ENCODE assay signal across 8 cellular contexts in genomic region chr15:68730491-68731317, GRCh38.
DNase-seq lines count a peak whose midpoint lies in the region; ATAC-seq and TF ChIP-seq lines count a peak whose summit lies in the region.

No MANE protein-coding gene starts in this region.

- H3K9me3 ChIP-seq in OCI-LY1 (ENCODE audit: low read length) (no peaks in the 10 kb centered on the region), subcutaneous abdominal adipose tissue (ENCODE audit: control insufficient read depth in 5 of 5, low read length in 5 of 5) (no peaks in the 10 kb centered on the region)

- H3F3A ChIP-seq in OCI-LY1 (ENCODE audit: insufficient read depth, low read length): no peaks in the 10 kb centered on the region

- no peaks in the 10 kb centered on the region for H3K4me1 ChIP-seq in OCI-LY1 (ENCODE audit: insufficient read depth, low read length, severe bottlenecking)
- H3K4me1 ChIP-seq in subcutaneous abdominal adipose tissue (ENCODE audit: control insufficient read depth in 5 of 5, insufficient read depth in 5 of 5, low read length in 5 of 5): peaks cover 6 to 73% (median 34%) of the 10 kb centered on the region in 5 donors

- H3K79me2 ChIP-seq in OCI-LY1 (ENCODE audit: insufficient read depth, low read length): no peaks in the 10 kb centered on the region

- no peaks in the 10 kb centered on the region for H3K9me2 ChIP-seq in OCI-LY1 (ENCODE audit: low read depth, low read length)

- DNase-seq in AG08396 (ENCODE audit: low spot score): peak; percentile 46
- peak; percentile 32 for DNase-seq in GM10266 (ENCODE audit: extremely low spot score)
- DNase-seq in cerebellar cortex (ENCODE audit: low spot score): peak; percentile 70
- DNase-seq in kidney tubule cell (ENCODE audit: low spot score): peak; percentile 67
- DNase-seq in KG1 (lab: John Stamatoyannopoulos, UW): no peak

- H3K27ac ChIP-seq in OCI-LY1 (ENCODE audit: low read depth, low read length, poor library complexity, severe bottlenecking): no peak overlapping the region
- H3K27ac ChIP-seq in subcutaneous abdominal adipose tissue (ENCODE audit: low read depth, low read length): peak overlapping the region; percentile 13

- H2AFZ ChIP-seq in OCI-LY1 (ENCODE audit: low read length): no peak overlapping the region

- no peak overlapping the region for H3K4me3 ChIP-seq in OCI-LY1 (ENCODE audit: low read depth, low read length, poor library complexity, severe bottlenecking)
- H3K4me3 ChIP-seq in subcutaneous abdominal adipose tissue (ENCODE audit: low read depth in 1 of 5, low read length in 5 of 5): no peak overlapping the region

- H3K9ac ChIP-seq in OCI-LY1 (ENCODE audit: low read length) (no peak overlapping the region), subcutaneous abdominal adipose tissue (ENCODE audit: low read length in 5 of 5) (no peak overlapping the region)

- H4K20me1 ChIP-seq in OCI-LY1 (ENCODE audit: insufficient read depth, low read length): no peaks in the 10 kb centered on the region

- no peaks in the 10 kb centered on the region for H3K36me3 ChIP-seq in OCI-LY1 (ENCODE audit: insufficient read depth, low read length)
- H3K36me3 ChIP-seq in subcutaneous abdominal adipose tissue (ENCODE audit: control insufficient read depth in 5 of 5, insufficient read depth in 5 of 5, low read length in 5 of 5): no peaks in the 10 kb centered on the region

- H3K27me3 ChIP-seq in OCI-LY1 (ENCODE audit: insufficient read depth, low read length): no peaks in the 10 kb centered on the region; the same call in 1 of the 2 replicates
- no peaks in the 10 kb centered on the region for H3K27me3 ChIP-seq in subcutaneous abdominal adipose tissue (ENCODE audit: control insufficient read depth in 5 of 5, insufficient read depth in 4 of 5, low read length in 5 of 5)

- H3K4me2 ChIP-seq in OCI-LY1 (ENCODE audit: low read length): no peak overlapping the region

- ATAC-seq in GM18858 (IDR thresholded peaks at IDR 0.05; ENCODE audit: unreplicated experiment): no peak

- TF ChIP-seq CTCF in GM10266 (IDR thresholded peaks at IDR 0.05; ENCODE audit: control insufficient read depth, insufficient read depth, low read depth, missing control alignments): peak; percentile 41
- TF ChIP-seq CTCF in OCI-LY1 (IDR thresholded peaks at IDR 0.05; ENCODE audit: low read length): peak; percentile 70
